ENCODE assay signal across 1 cellular context in the genomic region with DNA sequence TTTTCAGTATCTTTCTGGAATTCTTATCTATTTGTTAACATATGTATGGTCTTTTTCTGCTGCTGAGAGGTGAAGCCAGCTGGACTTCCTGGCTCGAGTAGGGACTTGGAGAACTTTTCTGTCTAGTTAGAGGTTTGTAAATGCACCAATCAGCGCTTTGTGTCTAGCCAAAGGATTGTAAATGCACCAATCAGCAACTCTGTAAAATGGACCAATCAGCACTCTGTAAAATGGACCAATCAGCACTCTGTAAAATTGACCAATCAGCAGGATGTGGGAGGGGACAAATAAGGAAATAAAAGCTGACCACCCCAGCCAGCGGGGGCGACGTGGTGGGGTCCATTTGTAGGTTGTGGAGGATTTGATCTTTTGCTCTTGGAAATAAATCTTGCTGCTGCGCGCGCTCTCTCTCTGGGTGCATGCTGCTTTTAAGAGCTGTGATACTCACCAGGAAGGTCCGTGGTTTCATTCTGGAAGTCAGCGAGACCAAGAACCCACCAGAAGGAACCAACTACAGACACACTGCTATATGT.
TF ChIP-seq lines count a peak whose summit lies in the region.

No MANE protein-coding gene starts in this region.

TF ChIP-seq in K562, 482 proteins besides CTCF, POLR2A, EP300 and RAD21 (continued from another document):
- TF ChIP-seq ZC3H4 (CRISPR knock-in tag; IDR thresholded peaks at IDR 0.05; ENCODE audit: borderline replicate concordance), result no peak
